18 cellular contexts compared by ENCODE assay signal in the genomic region with DNA sequence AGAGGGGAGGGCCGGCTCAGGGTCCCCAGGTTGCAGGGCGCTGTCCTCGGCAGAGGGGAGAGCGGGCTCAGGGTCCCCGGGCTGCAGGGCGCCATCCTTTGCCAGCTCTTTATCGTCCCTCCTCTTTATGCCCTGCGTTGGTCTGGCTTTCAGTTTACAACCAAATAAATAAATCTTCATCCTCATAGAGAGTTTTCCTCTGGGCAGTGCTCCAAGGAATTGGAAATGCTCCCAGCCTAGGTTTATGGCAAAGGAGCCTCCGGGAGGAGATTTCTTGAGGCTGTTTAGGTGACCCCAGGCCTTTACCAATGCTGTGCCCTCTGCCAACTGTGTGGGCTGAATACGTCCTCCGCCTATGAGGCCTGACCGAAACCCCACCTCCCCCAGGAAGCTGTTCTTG.
DNase-seq lines count a peak whose midpoint lies in the region; TF ChIP-seq lines count a peak whose summit lies in the region.
"Had no signal": no experiment of that assay in that cellular context is flagged by ENCODE, and none has a peak within 500 bp of the region (broad histone marks: within the 10 kb centered on the region; RNA-seq: fewer than 3 reads in every experiment).

No MANE protein-coding gene starts in this region.

- H3K27me3 Mint-ChIP-seq in glutamatergic neuron (ENCODE audit: unreplicated experiment): peaks cover 5% of the 10 kb centered on the region

- peak; percentile 67 for DNase-seq in LNCaP clone FGC (ENCODE audit: low read depth)
- DNase-seq in dedifferentiated amniotic fluid mesenchymal stem cell (ENCODE audit: extremely low spot score): peak; percentile 19
- no peak for DNase-seq in tibial artery
- DNase-seq in glutamatergic neuron: no peak
- no peak for DNase-seq in Ammon's horn (ENCODE audit: low spot score)
- no peak for DNase-seq in globus pallidus (ENCODE audit: low spot score)
- no peak for DNase-seq in NCI-H1417 (lab: John Stamatoyannopoulos, UW)
- DNase-seq: activated CD4-positive, alpha-beta T cell treated with anti-CD3 and anti-CD28 coated beads for 1 hour; activated gamma-delta T cell; cortex of kidney; heart right ventricle; NCI-H1092 treated with DMSO at 0.1 percent for 48 hours; PC-9; right lobe of liver; stimulated activated CD4-positive, alpha-beta T cell treated with anti-CD3 and anti-CD28 coated beads, Interleukin-1b, Interleukin-23, amount 100 ng/mL, for 48 hours had no signal

- H3K4me1 ChIP-seq in mucosa of rectum (ENCODE audit: control insufficient read depth in 2 of 2, insufficient read depth in 2 of 2, low read length in 2 of 2): peaks cover 0 to 6% of the 10 kb centered on the region in 2 donors
- peaks cover 0 to 13% (median 8%) of the 10 kb centered on the region in 4 donors for H3K4me1 ChIP-seq in tibial artery
- H3K4me1 ChIP-seq: heart right ventricle, right lobe of liver, suprapubic skin had no signal

- H3K9me3 ChIP-seq in mucosa of rectum (ENCODE audit: control insufficient read depth in 2 of 2, low read length in 2 of 2) (no peaks in the 10 kb centered on the region), tibial artery (no peaks in the 10 kb centered on the region)
- H3K9me3 ChIP-seq: heart right ventricle, neutrophil, right lobe of liver, suprapubic skin had no signal

- H3K9ac ChIP-seq in mucosa of rectum (ENCODE audit: low read depth in 1 of 2, low read length in 2 of 2): no peak overlapping the region

- no peaks in the 10 kb centered on the region for H3K4me1 Mint-ChIP-seq in glutamatergic neuron (ENCODE audit: low read depth, unreplicated experiment)

- TF ChIP-seq CTCF in LNCaP clone FGC (IDR thresholded peaks at IDR 0.05; ENCODE audit: control insufficient read depth, extremely low read depth, insufficient read depth) (no peak), tibial artery (IDR thresholded peaks at IDR 0.05) (no peak), glutamatergic neuron (IDR thresholded peaks at IDR 0.05; ENCODE audit: partially characterized antibody, unreplicated experiment) (no peak)

- H3K4me3 Mint-ChIP-seq in glutamatergic neuron (ENCODE audit: unreplicated experiment): no peak overlapping the region

- H3K27me3 ChIP-seq in mucosa of rectum (ENCODE audit: control insufficient read depth in 2 of 2, insufficient read depth in 2 of 2, low read length in 2 of 2): no peaks in the 10 kb centered on the region
- no peaks in the 10 kb centered on the region for H3K27me3 ChIP-seq in tibial artery
- H3K27me3 ChIP-seq: heart right ventricle, neutrophil, right lobe of liver, suprapubic skin had no signal

- no peaks in the 10 kb centered on the region for H3K36me3 Mint-ChIP-seq in glutamatergic neuron (ENCODE audit: unreplicated experiment)

- peaks cover 3% of the 10 kb centered on the region for H3K9me3 Mint-ChIP-seq in glutamatergic neuron (ENCODE audit: unreplicated experiment)

- no peaks in the 10 kb centered on the region for H3K36me3 ChIP-seq in mucosa of rectum (ENCODE audit: control insufficient read depth in 2 of 2, insufficient read depth in 2 of 2, low read length in 2 of 2)
- no peaks in the 10 kb centered on the region for H3K36me3 ChIP-seq in tibial artery
- H3K36me3 ChIP-seq: heart right ventricle, neutrophil, right lobe of liver, suprapubic skin had no signal

- H3K4me3 ChIP-seq in LNCaP clone FGC (ENCODE audit: low read depth, low read length): peak overlapping the region; percentile 40
- H3K4me3 ChIP-seq in mucosa of rectum (ENCODE audit: low read length in 2 of 2): peak overlapping the region; percentile 33 to 37
- peak overlapping the region; percentile 34 to 36 for H3K4me3 ChIP-seq in tibial artery
- H3K4me3 ChIP-seq: heart right ventricle, PC-9, right lobe of liver, suprapubic skin had no signal

- H3K27ac Mint-ChIP-seq in glutamatergic neuron (ENCODE audit: unreplicated experiment): no peak overlapping the region

- H3K27ac ChIP-seq in mucosa of rectum (ENCODE audit: low read depth in 2 of 2, low read length in 2 of 2) (no peak overlapping the region), tibial artery (no peak overlapping the region)
- H3K27ac ChIP-seq: heart right ventricle, neutrophil, PC-9, right lobe of liver, suprapubic skin had no signal

- intact Hi-C loops in tibial artery (cut with DNase I; ENCODE audit: low total_unique reads): no loop called here

Comparison
In these comparisons a context has a peak if more than half of its experiments do, and no peak if none do; other contexts are left out.
1. DNase-seq: peak in LNCaP clone FGC (single experiment) and dedifferentiated amniotic fluid mesenchymal stem cell (single experiment); none in tibial artery (0 of 2), glutamatergic neuron (single experiment), Ammon's horn (single experiment), globus pallidus (single experiment) and NCI-H1417 (0 of 3).
2. Peak in every context shown above with its lines, with median percentiles within 50 percentile points of each other: H3K4me3 ChIP-seq.